In the genomic region with DNA sequence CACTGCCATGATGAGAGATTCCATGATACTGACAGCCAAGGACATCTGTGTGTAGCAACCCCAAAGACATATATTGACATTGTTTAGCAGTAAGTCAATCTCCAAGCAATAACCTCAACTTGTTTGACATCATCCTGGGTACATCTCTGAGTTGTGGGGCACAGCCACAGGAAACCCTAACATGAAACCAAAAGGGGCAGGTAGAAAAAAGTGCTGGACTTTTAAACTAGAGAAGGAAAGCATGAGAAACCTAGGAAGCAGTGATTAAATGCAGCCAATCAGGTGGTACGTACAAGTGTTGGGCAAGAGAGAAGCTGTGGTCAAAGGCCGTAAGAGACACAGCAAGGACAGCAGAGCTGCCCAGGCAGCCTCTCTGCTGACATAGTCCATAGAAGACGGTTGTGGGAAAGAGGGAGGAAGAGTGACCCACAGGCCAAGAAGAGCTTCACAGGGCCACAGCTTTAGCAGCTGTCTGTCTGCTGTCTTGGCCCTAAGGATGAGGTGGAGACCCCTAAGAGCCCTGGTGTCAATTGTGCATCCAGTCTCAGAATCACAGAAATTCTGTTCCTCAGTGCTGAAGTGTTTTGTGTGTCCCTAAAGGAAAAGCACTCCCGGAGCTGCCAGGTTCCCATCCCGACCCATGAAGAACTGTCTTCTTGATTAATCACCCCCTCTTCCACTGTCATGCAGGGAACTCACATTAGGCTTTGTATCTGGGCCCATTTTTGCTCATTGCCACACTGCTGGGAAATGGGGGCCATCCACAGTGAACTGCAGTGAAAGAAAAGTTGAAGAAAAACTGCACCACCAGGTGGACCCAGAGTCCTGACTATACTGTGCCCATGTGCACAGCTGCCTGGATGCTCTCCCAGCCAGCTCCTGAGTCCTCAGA, we compare ENCODE assay signal across 8 cellular contexts. TPM values are rescaled to one million over a fixed set of nuclear protein-coding genes. Genes with fewer than 3 reads are reported as not detected.
DNase-seq lines count a peak whose midpoint lies in the region; ATAC-seq and TF ChIP-seq lines count a peak whose summit lies in the region.

No MANE protein-coding gene starts in this region.

- H3K4me1 Mint-ChIP-seq in GM23338 = peaks cover 17% of the 10 kb centered on the region; the same call in 2 of the 3 replicates
- no peaks in the 10 kb centered on the region for H3K4me1 Mint-ChIP-seq in memory B cell

- H3K4me3 ChIP-seq in GM23338 = no peak overlapping the region
- no peak overlapping the region for H3K4me3 ChIP-seq in brain microvascular endothelial cell (ENCODE audit: low read depth, low read length)

- H3K4me3 Mint-ChIP-seq in GM23338 = no peak overlapping the region
- H3K4me3 Mint-ChIP-seq in memory B cell = no peak overlapping the region

- in situ Hi-C loops in brain microvascular endothelial cell (cut with HindIII; ENCODE audit: low pct_ligation_motif_present, low sequenced_read_pairs) = no loop called here

- H3K36me3 ChIP-seq in GM23338 (ENCODE audit: insufficient read depth) (no peaks in the 10 kb centered on the region), brain microvascular endothelial cell (replicated peaks) (no peaks in the 10 kb centered on the region)

- H3K27ac ChIP-seq in GM23338 (ENCODE audit: low read depth) = no peak overlapping the region
- no peak overlapping the region for H3K27ac ChIP-seq in brain microvascular endothelial cell

- H3K27ac Mint-ChIP-seq in GM23338 (no peak overlapping the region; the same call in 1 of the 2 replicates), memory B cell (no peak overlapping the region)

- H3K27me3 ChIP-seq in GM23338 (ENCODE audit: insufficient read depth) = no peaks in the 10 kb centered on the region
- H3K27me3 ChIP-seq in brain microvascular endothelial cell (replicated peaks) = no peaks in the 10 kb centered on the region

- no peaks in the 10 kb centered on the region; the same call in 1 of the 2 replicates for H4K20me1 ChIP-seq in GM23338 (replicated peaks; ENCODE audit: insufficient read depth)

- H3K9me3 Mint-ChIP-seq in GM23338 (no peaks in the 10 kb centered on the region), memory B cell (no peaks in the 10 kb centered on the region)

- no peak overlapping the region for H3K4me2 ChIP-seq in GM23338

- peak; percentile 98 for ATAC-seq in GM23338
- ATAC-seq in memory B cell (ENCODE audit: low read depth) = peak; percentile 38
- ATAC-seq in GM19455 (IDR thresholded peaks at IDR 0.05; ENCODE audit: unreplicated experiment) = no peak

- DNase-seq in CD1c-positive myeloid dendritic cell (ENCODE audit: extremely low spot score) (peak; percentile 28), GM23338 (ENCODE audit: low spot score) (peak; percentile 82), NCI-H345 treated with DMSO at 0.1 percent for 48 hours (lab: John Stamatoyannopoulos, UW; ENCODE audit: unreplicated experiment) (peak; percentile 12), brain microvascular endothelial cell (peak; percentile 60), memory B cell (ENCODE audit: low spot score in 2 of 2) (no peak), globus pallidus (ENCODE audit: low spot score) (no peak)
- no peak for DNase-seq in stimulated activated naive CD4-positive, alpha-beta T cell (lab: John Stamatoyannopoulos, UW)

- peaks cover 5% of the 10 kb centered on the region; the same call in 1 of the 2 replicates for H3K4me1 ChIP-seq in GM23338 (ENCODE audit: insufficient read depth)

- peak overlapping the region; percentile 54; the same call in 1 of the 2 replicates for H2AFZ ChIP-seq in GM23338

- H3K9me2 ChIP-seq in GM23338 (ENCODE audit: insufficient read depth) = no peaks in the 10 kb centered on the region

- TF ChIP-seq CTCF in GM23338 (conservative IDR thresholded peaks at IDR 0.05; ENCODE audit: low read depth in 2 of 2) (peak; percentile 61 to 82), brain microvascular endothelial cell (IDR thresholded peaks at IDR 0.05; ENCODE audit: low read depth, low read length, missing control alignments) (peak; percentile 69)

- no peaks in the 10 kb centered on the region for H3K36me3 Mint-ChIP-seq in GM23338 (ENCODE audit: low read depth)
- no peaks in the 10 kb centered on the region for H3K36me3 Mint-ChIP-seq in memory B cell

- H3K27me3 Mint-ChIP-seq in GM23338 (ENCODE audit: insufficient read depth, low read depth, poor library complexity) = peaks cover 2% of the 10 kb centered on the region
- H3K27me3 Mint-ChIP-seq in memory B cell = peaks cover 2% of the 10 kb centered on the region

- H3F3A ChIP-seq in GM23338 (replicated peaks; ENCODE audit: low read depth) = no peaks in the 10 kb centered on the region

- H3K79me2 ChIP-seq in GM23338 (replicated peaks; ENCODE audit: insufficient read depth) = no peaks in the 10 kb centered on the region

TF ChIP-seq in GM23338, 12 proteins besides CTCF, POLR2A, EP300 and RAD21 (continues in another document):
- TF ChIP-seq EZH2 (IDR thresholded peaks at IDR 0.05; ENCODE audit: low read depth, unreplicated experiment) = no peak
- TF ChIP-seq, protein P1, sequence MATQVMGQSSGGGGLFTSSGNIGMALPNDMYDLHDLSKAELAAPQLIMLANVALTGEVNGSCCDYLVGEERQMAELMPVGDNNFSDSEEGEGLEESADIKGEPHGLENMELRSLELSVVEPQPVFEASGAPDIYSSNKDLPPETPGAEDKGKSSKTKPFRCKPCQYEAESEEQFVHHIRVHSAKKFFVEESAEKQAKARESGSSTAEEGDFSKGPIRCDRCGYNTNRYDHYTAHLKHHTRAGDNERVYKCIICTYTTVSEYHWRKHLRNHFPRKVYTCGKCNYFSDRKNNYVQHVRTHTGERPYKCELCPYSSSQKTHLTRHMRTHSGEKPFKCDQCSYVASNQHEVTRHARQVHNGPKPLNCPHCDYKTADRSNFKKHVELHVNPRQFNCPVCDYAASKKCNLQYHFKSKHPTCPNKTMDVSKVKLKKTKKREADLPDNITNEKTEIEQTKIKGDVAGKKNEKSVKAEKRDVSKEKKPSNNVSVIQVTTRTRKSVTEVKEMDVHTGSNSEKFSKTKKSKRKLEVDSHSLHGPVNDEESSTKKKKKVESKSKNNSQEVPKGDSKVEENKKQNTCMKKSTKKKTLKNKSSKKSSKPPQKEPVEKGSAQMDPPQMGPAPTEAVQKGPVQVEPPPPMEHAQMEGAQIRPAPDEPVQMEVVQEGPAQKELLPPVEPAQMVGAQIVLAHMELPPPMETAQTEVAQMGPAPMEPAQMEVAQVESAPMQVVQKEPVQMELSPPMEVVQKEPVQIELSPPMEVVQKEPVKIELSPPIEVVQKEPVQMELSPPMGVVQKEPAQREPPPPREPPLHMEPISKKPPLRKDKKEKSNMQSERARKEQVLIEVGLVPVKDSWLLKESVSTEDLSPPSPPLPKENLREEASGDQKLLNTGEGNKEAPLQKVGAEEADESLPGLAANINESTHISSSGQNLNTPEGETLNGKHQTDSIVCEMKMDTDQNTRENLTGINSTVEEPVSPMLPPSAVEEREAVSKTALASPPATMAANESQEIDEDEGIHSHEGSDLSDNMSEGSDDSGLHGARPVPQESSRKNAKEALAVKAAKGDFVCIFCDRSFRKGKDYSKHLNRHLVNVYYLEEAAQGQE (IDR thresholded peaks at IDR 0.05; ENCODE audit: unreplicated experiment) = no peak
- TF ChIP-seq ZNF331 (CRISPR knock-in tag; IDR thresholded peaks at IDR 0.05; ENCODE audit: low read depth) = no peak
- TF ChIP-seq POLR2AphosphoS5 (IDR thresholded peaks at IDR 0.05; ENCODE audit: low read depth) = no peak

RNA-seq across cellular contexts. Expression of a gene that starts 25.4 kb away (rescaled TPM):
- total RNA-seq in GM23338 (2014; rRNA removed; shearing (Covaris generic)) = 30.2 and 36.5 TPM in 2 replicates
- 26.3 and 28.1 TPM in 2 replicates for polyA plus RNA-seq in GM23338 (2016; fragmentation: Nextera tagmentation; extraction: Ambion mirVana)

Comparison
In these comparisons a context has a peak if more than half of its experiments do, and no peak if none do; other contexts are left out.
1. DNase-seq: peak in CD1c-positive myeloid dendritic cell (single experiment), GM23338 (single experiment), NCI-H345 treated with DMSO at 0.1 percent for 48 hours (single experiment) and brain microvascular endothelial cell (single experiment); none in memory B cell (0 of 2), stimulated activated naive CD4-positive, alpha-beta T cell (0 of 6) and globus pallidus (single experiment).